7 cellular contexts compared by ENCODE assay signal in the genomic region with DNA sequence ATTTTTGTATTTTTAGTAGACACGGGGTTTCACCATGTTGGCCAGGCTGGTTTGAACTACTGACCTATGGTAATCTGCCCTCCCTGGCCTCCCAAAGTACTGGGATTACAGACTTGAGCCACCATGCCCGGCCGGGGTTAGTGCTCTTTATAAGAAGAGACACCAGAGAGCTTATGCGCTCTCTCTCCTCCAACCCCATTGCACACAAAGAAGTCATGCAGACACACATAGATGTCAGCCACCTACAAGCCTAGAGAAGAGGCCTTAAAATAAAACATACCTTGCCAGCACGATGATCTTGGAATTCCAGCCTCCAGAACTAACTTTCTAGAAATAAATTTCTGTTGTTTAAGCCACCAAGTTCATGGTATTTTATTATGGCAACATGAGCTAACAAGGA.
"Had no signal": no experiment of that assay in that cellular context is flagged by ENCODE, and none has a peak within 500 bp of the region (broad histone marks: within the 10 kb centered on the region; RNA-seq: fewer than 3 reads in every experiment).

No MANE protein-coding gene starts in this region.

- H3K27ac Mint-ChIP-seq: HFFc6 had no signal

- ATAC-seq: HCT116, K562 had no signal

- H3K27ac ChIP-seq: HL-60 had no signal

- H3K9me3 Mint-ChIP-seq: HFFc6 had no signal

- DNase-seq: GOT3, H7, HFFc6, IMR-90 had no signal

- H3K4me3 ChIP-seq: K562 had no signal

- H3K4me3 Mint-ChIP-seq: HFFc6 had no signal
